Comparison of ENCODE assay signal across 7 cellular contexts in the genomic region with DNA sequence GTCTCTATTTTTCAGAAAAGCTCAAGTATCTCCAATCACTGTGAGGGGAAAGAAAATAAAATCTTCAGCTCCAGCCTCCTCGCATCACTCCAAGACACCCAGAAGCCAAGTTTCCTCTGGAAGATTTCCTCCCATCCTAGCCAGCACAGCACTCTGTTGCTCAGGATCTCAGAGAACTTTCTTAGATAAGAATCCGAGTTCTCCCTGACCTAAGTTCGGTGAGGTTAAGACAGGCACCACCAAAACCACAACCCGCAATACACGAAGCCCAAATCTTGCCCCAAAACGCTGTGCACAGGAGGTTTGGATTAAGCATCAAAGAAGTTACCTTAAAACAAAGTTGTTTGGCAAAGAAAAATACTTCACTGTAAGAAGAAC. TPM values are rescaled to one million over a fixed set of nuclear protein-coding genes. Genes with fewer than 3 reads are reported as not detected.
A peak's percentile ranks its signal among the peaks of the same experiment; 100 is the strongest.
DNase-seq lines count a peak whose midpoint lies in the region; FAIRE-seq and TF ChIP-seq lines count a peak whose summit lies in the region.

No MANE protein-coding gene starts in this region.

- TF ChIP-seq POLR2A in stomach (IDR thresholded peaks at IDR 0.05): no peak

- H3K9me3 Mint-ChIP-seq in immature natural killer cell: no peaks in the 10 kb centered on the region

- H3K9ac ChIP-seq in KMS-11 (peak overlapping the region; percentile 77), adipocyte (ENCODE audit: low read length) (peak overlapping the region; percentile 83)

- peak overlapping the region; percentile 95 for H3K4me2 ChIP-seq in KMS-11

- peaks cover 16 to 39% (median 33%) of the 10 kb centered on the region in 3 donors for H3K27me3 Mint-ChIP-seq in immature natural killer cell (ENCODE audit: low read depth in 3 of 3)

- peaks cover 82% of the 10 kb centered on the region for H3K4me1 ChIP-seq in KMS-11 (ENCODE audit: low read depth, poor library complexity, severe bottlenecking)
- H3K4me1 ChIP-seq in adipocyte (ENCODE audit: control insufficient read depth, insufficient read depth, low read length): peaks cover 81% of the 10 kb centered on the region
- peaks cover 80 to 91% (median 89%) of the 10 kb centered on the region in 4 donors for H3K4me1 ChIP-seq in stomach

- TF ChIP-seq CTCF in KMS-11 (conservative IDR thresholded peaks at IDR 0.05; ENCODE audit: low read depth, low read length) (no peak), stomach (IDR thresholded peaks at IDR 0.05) (no peak)

- peak overlapping the region; percentile 95 to 99 (median 96) for H3K27ac Mint-ChIP-seq in immature natural killer cell

- H3K36me3 ChIP-seq in KMS-11 (ENCODE audit: insufficient read depth) (no peaks in the 10 kb centered on the region), adipocyte (ENCODE audit: control insufficient read depth, insufficient read depth, low read length, severe bottlenecking) (no peaks in the 10 kb centered on the region), stomach (no peaks in the 10 kb centered on the region)

- FAIRE-seq in frontal cortex (lab: Jason Lieb, UNC): no peak

- no peak for DNase-seq in adipocyte (ENCODE audit: low read depth)
- DNase-seq in immature natural killer cell: no peak
- no peak for DNase-seq in stomach
- no peak for DNase-seq in NK-92 (lab: John Stamatoyannopoulos, UW; ENCODE audit: unreplicated experiment)
- DNase-seq in frontal cortex (ENCODE audit: low spot score in 2 of 2): no peak
- DNase-seq in NCI-H1417 treated with DMSO at 0.1 percent for 48 hours (lab: John Stamatoyannopoulos, UW): no peak

- 16 to 27% (median 19%) methylated on average over 6 of the region's 6 CpGs for WGBS in stomach, 5 donors

- peaks cover 82 to 85% of the 10 kb centered on the region in 2 donors for H3K4me1 Mint-ChIP-seq in immature natural killer cell

- peak overlapping the region; percentile 93 to 99 (median 96) for H3K4me3 Mint-ChIP-seq in immature natural killer cell

- H3K79me2 ChIP-seq in KMS-11 (ENCODE audit: insufficient read depth, low read depth): peaks cover 66% of the 10 kb centered on the region

- intact Hi-C loops in stomach (cut with DNase I; ENCODE audit: low total_unique reads): loop anchor here (5.0 to 10.0 kb wide), 2 partner anchors 105 to 203 kb away; no protein-coding TSS in a partner anchor

- H3K27me3 ChIP-seq in KMS-11 (ENCODE audit: insufficient read depth, low read depth) (no peaks in the 10 kb centered on the region), adipocyte (replicated peaks; ENCODE audit: control insufficient read depth, insufficient read depth, low read length) (no peaks in the 10 kb centered on the region), stomach (no peaks in the 10 kb centered on the region)

- H3K9me3 ChIP-seq in adipocyte (ENCODE audit: control insufficient read depth, low read length): no peaks in the 10 kb centered on the region
- no peaks in the 10 kb centered on the region for H3K9me3 ChIP-seq in stomach

- no peak overlapping the region for H3K4me3 ChIP-seq in KMS-11 (IDR thresholded peaks at IDR 0.05; ENCODE audit: insufficient read depth, low read depth, low read length)
- H3K4me3 ChIP-seq in adipocyte (ENCODE audit: low read length): peak overlapping the region; percentile 70
- no peak overlapping the region for H3K4me3 ChIP-seq in stomach

- H2AFZ ChIP-seq in KMS-11 (ENCODE audit: low read depth): no peak overlapping the region

- H3K36me3 Mint-ChIP-seq in immature natural killer cell: peaks cover 0 to 3% (median 0%) of the 10 kb centered on the region in 3 donors

- no peak for TF ChIP-seq EP300 in stomach (IDR thresholded peaks at IDR 0.05)

- H3K27ac ChIP-seq in KMS-11: peak overlapping the region; percentile 92
- peak overlapping the region; percentile 44 to 94 (median 83) for H3K27ac ChIP-seq in stomach

- H4K20me1 ChIP-seq in KMS-11 (ENCODE audit: insufficient read depth): no peaks in the 10 kb centered on the region

RNA-seq across cellular contexts. Expression of a gene that starts 4.2 kb away (rescaled TPM):
- polyA plus RNA-seq in immature natural killer cell (10 to 100 TPM; 12.1 to 62.1 (median 23.8) TPM), stomach (1 to 10 TPM; 5.7 to 9.3 (median 8.2) TPM)
- total RNA-seq in stomach (10 to 100 TPM in 4 of 5 donors, 1 to 10 TPM in 1; 9.4 to 46.9 (median 19.3) TPM), frontal cortex (23.2 TPM)

RNA-seq across cellular contexts. Expression of a gene that starts 51.7 kb away (rescaled TPM):
- polyA plus RNA-seq in immature natural killer cell: 10 to 100 TPM; 15.9 to 24.0 (median 18.5) TPM
- total RNA-seq in stomach: 10 to 100 TPM in 4 of 5 donors, 1 to 10 TPM in 1; 7.6 to 47.9 (median 18.0) TPM
- polyA plus RNA-seq in stomach: 10 to 100 TPM; 11.3 to 13.3 (median 11.6) TPM
- total RNA-seq in frontal cortex: 33.4 TPM
